Comparison of ENCODE assay signal across 18 cellular contexts in genomic region chr6:40506956-40507355, GRCh38.
"Had no signal": no experiment of that assay in that cellular context is flagged by ENCODE, and none has a peak within 500 bp of the region (broad histone marks: within the 10 kb centered on the region; RNA-seq: fewer than 3 reads in every experiment).

No MANE protein-coding gene starts in this region.

- H3K27ac Mint-ChIP-seq: activated CD4-positive, alpha-beta memory T cell treated with anti-CD3 and anti-CD28 coated beads for 36 hours; activated naive CD8-positive, alpha-beta T cell; natural killer cell; stimulated activated effector memory CD8-positive, alpha-beta T cell treated with anti-CD3 and anti-CD28 coated beads, Interleukin-12 subunit alpha, Interleukin-12 subunit beta, amount 100 ng/mL, for 72 hours; type B pancreatic cell; WTC11 had no signal

- DNase-seq: activated CD4-positive, alpha-beta memory T cell treated with anti-CD3 and anti-CD28 coated beads for 36 hours; activated CD4-positive, alpha-beta T cell treated with anti-CD3 and anti-CD28 coated beads for 4 hours; activated T-cell treated with anti-CD3 and anti-CD28 coated beads for 4 hours; amniotic stem cell; caudate nucleus; colonic mucosa; erythroblast; lower lobe of right lung; natural killer cell; ovary; stimulated activated CD4-positive, alpha-beta T cell treated with anti-CD3 and anti-CD28 coated beads, Interleukin-4, amount 100 ng/mL, for 24 hours; stomach had no signal

- H3K9me3 Mint-ChIP-seq: activated CD4-positive, alpha-beta memory T cell treated with anti-CD3 and anti-CD28 coated beads for 36 hours; natural killer cell; stimulated activated effector memory CD8-positive, alpha-beta T cell treated with anti-CD3 and anti-CD28 coated beads, Interleukin-12 subunit alpha, Interleukin-12 subunit beta, amount 100 ng/mL, for 72 hours; type B pancreatic cell; WTC11 had no signal

- H3K4me3 Mint-ChIP-seq: activated CD4-positive, alpha-beta memory T cell treated with anti-CD3 and anti-CD28 coated beads for 36 hours; activated naive CD8-positive, alpha-beta T cell; natural killer cell; stimulated activated effector memory CD8-positive, alpha-beta T cell treated with anti-CD3 and anti-CD28 coated beads, Interleukin-12 subunit alpha, Interleukin-12 subunit beta, amount 100 ng/mL, for 72 hours; type B pancreatic cell; WTC11 had no signal

- H3K27me3 ChIP-seq: body of pancreas, colonic mucosa, ovary, stomach had no signal

- H3K4me1 ChIP-seq: body of pancreas, colonic mucosa, lower lobe of right lung, stomach had no signal

- H3K4me3 ChIP-seq: body of pancreas, colonic mucosa, lower lobe of right lung, ovary, stomach had no signal

- H3K36me3 ChIP-seq: colonic mucosa, lower lobe of right lung, ovary, stomach had no signal

- H3K27me3 Mint-ChIP-seq: activated CD4-positive, alpha-beta memory T cell treated with anti-CD3 and anti-CD28 coated beads for 36 hours; activated naive CD8-positive, alpha-beta T cell had no signal

- H3K27ac ChIP-seq: body of pancreas, colonic mucosa, lower lobe of right lung, ovary, stomach had no signal

- H3K9me3 ChIP-seq: body of pancreas, colonic mucosa, lower lobe of right lung, ovary, stomach had no signal

- ATAC-seq: body of pancreas; lower lobe of right lung; natural killer cell; sciatic nerve; stimulated activated effector memory CD8-positive, alpha-beta T cell treated with anti-CD3 and anti-CD28 coated beads, Interleukin-12 subunit alpha, Interleukin-12 subunit beta, amount 100 ng/mL, for 72 hours; WTC11 had no signal

- H3K36me3 Mint-ChIP-seq: activated CD4-positive, alpha-beta memory T cell treated with anti-CD3 and anti-CD28 coated beads for 36 hours; activated naive CD8-positive, alpha-beta T cell; natural killer cell; stimulated activated effector memory CD8-positive, alpha-beta T cell treated with anti-CD3 and anti-CD28 coated beads, Interleukin-12 subunit alpha, Interleukin-12 subunit beta, amount 100 ng/mL, for 72 hours; type B pancreatic cell; WTC11 had no signal
